ENCODE assay signal across 9 cellular contexts in the genomic region with DNA sequence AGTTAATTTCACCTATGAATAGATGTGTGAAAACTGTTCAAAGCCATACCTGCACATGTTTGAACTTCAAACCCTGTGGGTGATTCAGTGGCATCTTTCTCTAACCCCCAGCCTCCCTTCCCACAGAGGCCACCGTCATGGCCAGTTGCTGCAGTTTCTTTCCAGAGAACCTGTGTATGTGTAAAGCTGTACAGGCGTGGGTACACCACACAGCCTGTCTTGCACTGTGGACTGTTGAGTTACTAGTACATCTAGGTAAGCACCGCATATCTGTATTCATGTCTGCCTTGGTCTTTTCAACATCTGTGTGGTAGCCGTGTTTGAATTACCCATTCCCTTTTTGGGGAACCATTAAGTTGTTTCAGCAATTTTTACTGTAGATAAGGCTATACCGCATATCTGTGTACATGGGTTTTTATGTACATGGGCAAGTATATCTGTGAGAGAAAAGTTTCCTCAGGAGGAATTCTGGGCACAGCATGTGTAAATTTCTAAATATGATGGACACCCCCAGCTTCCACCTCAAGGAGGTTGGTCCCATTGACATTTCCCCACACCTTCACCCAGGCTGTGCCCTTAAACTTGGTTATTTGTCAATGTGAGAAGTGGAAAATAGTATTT. TPM values are rescaled to one million over a fixed set of nuclear protein-coding genes. Genes with fewer than 3 reads are reported as not detected.
A peak's percentile ranks its signal among the peaks of the same experiment; 100 is the strongest.
DNase-seq lines count a peak whose midpoint lies in the region; ATAC-seq and TF ChIP-seq lines count a peak whose summit lies in the region.
"Had no signal": no experiment of that assay in that cellular context is flagged by ENCODE, and none has a peak within 500 bp of the region (broad histone marks: within the 10 kb centered on the region; RNA-seq: fewer than 3 reads in every experiment).

No MANE protein-coding gene starts in this region.

- no peaks in the 10 kb centered on the region for H3K9me3 ChIP-seq in BLaER1
- H3K9me3 ChIP-seq in Panc1 (ENCODE audit: control insufficient read depth, insufficient read depth, low read depth, low read length), result no peaks in the 10 kb centered on the region

- TF ChIP-seq CTCF in Panc1 (IDR thresholded peaks at IDR 0.05), result no peak

- intact Hi-C loops in Panc1 (cut with micrococcal nuclease; ENCODE audit: unreplicated experiment), result no loop called here

- peaks cover 20% of the 10 kb centered on the region for H3K36me3 Mint-ChIP-seq in natural killer cell treated with Interleukin-12 subunit alpha and Interleukin-12 subunit beta and Interleukin-15 and Interleukin-18, amount 100 ng/mL, for 72 hours

- H3K9me3 Mint-ChIP-seq in natural killer cell treated with Interleukin-12 subunit alpha and Interleukin-12 subunit beta and Interleukin-15 and Interleukin-18, amount 100 ng/mL, for 72 hours, result no peaks in the 10 kb centered on the region

- H3K27me3 ChIP-seq in BLaER1, result no peaks in the 10 kb centered on the region
- no peaks in the 10 kb centered on the region for H3K27me3 ChIP-seq in Panc1 (ENCODE audit: control insufficient read depth, insufficient read depth, low read length)

- CTCF ChIA-PET in Panc1 (lab: Charles Lee), result interaction anchor here (1.2 kb wide), 1 partner anchor 20 kb away, joined by 5 read pairs; no protein-coding TSS in a partner anchor

- H3K4me1 ChIP-seq in BLaER1 (peaks cover 90% of the 10 kb centered on the region), Panc1 (ENCODE audit: control insufficient read depth, insufficient read depth, low read length) (peaks cover 98% of the 10 kb centered on the region)

- peaks cover 69 to 79% of the 10 kb centered on the region in 2 donors for H3K4me1 Mint-ChIP-seq in natural killer cell treated with Interleukin-12 subunit alpha and Interleukin-12 subunit beta and Interleukin-15 and Interleukin-18, amount 100 ng/mL, for 72 hours (ENCODE audit: low read depth in 2 of 2)

- no TSS peak for BruUV-seq in Panc1 (replicated peaks; lab: Mats Ljungman, UMichigan)

- peaks cover 46% of the 10 kb centered on the region for H3K36me3 ChIP-seq in BLaER1
- H3K36me3 ChIP-seq in Panc1 (ENCODE audit: control insufficient read depth, insufficient read depth, low read length), result peaks cover 8% of the 10 kb centered on the region

- H3K4me2 ChIP-seq in BLaER1, result no peak overlapping the region

- in situ Hi-C loops in Panc1 (cut with HindIII; ENCODE audit: low pct_unique_long_range_greater_than_20kb, low sequenced_read_pairs), result no loop called here

- ATAC-seq in Panc1, result peak; percentile 26
- peak in 1 of 2 donors; percentile 30 for ATAC-seq in natural killer cell treated with Interleukin-12 subunit alpha and Interleukin-12 subunit beta and Interleukin-15 and Interleukin-18, amount 100 ng/mL, for 72 hours

- no peaks in the 10 kb centered on the region for H3K27me3 Mint-ChIP-seq in natural killer cell treated with Interleukin-12 subunit alpha and Interleukin-12 subunit beta and Interleukin-15 and Interleukin-18, amount 100 ng/mL, for 72 hours

- peak overlapping the region; percentile 46 to 77 for H3K27ac Mint-ChIP-seq in natural killer cell treated with Interleukin-12 subunit alpha and Interleukin-12 subunit beta and Interleukin-15 and Interleukin-18, amount 100 ng/mL, for 72 hours

- H4K20me1 ChIP-seq in BLaER1, result peaks cover 98% of the 10 kb centered on the region

- no peak overlapping the region for H3K9ac ChIP-seq in BLaER1

- H3K27ac ChIP-seq in BLaER1 (peak overlapping the region; percentile 4; the same call in 1 of the 2 replicates), Panc1 (ENCODE audit: low read length) (peak overlapping the region; percentile 78), epithelial cell of prostate (peak overlapping the region; percentile 100)

- POLR2A ChIA-PET in Panc1 (lab: Charles Lee), result interaction anchor here (0.6 to 1.5 kb wide), 6 partner anchors 11 to 62 kb away, joined by 3 to 12 read pairs (median 5); partner anchors contain the start of genes MALAT1 and NEAT1

- H3K4me3 ChIP-seq in BLaER1 (no peak overlapping the region), Panc1 (ENCODE audit: low read depth in 2 of 2, low read length in 2 of 2) (peak overlapping the region in 1 of 2 experiments; percentile 15; a peak in 2 of 4 replicates)

- DNase-seq in Panc1 (ENCODE audit: low read depth, low spot score), result no peak
- no peak for DNase-seq in epithelial cell of prostate (ENCODE audit: low read depth, low spot score)
- no peak for DNase-seq in natural killer cell treated with Interleukin-12 subunit alpha and Interleukin-12 subunit beta and Interleukin-15 and Interleukin-18, amount 100 ng/mL, for 72 hours (ENCODE audit: low spot score)
- no peak for DNase-seq in DMS 273 (lab: John Stamatoyannopoulos, UW; ENCODE audit: unreplicated experiment)
- no peak for DNase-seq in medulla oblongata (ENCODE audit: extremely low spot score)
- no peak for DNase-seq in HuH-7 (ENCODE audit: low spot score)
- DNase-seq in 8988T, result no peak
- DNase-seq: NCI-H1417 had no signal

- H3K4me3 Mint-ChIP-seq in natural killer cell treated with Interleukin-12 subunit alpha and Interleukin-12 subunit beta and Interleukin-15 and Interleukin-18, amount 100 ng/mL, for 72 hours, result no peak overlapping the region

RNA-seq across cellular contexts. Expression of gene NEAT1, which starts 13.9 kb away (rescaled TPM):
- 731 TPM for total RNA-seq in Panc1 (2021; ENCODE audit: unreplicated experiment)
- polyA plus RNA-seq in Panc1 (2012; ENCODE audit: insufficient read length), result 190 TPM
- 100 to 1,000 TPM; 432 to 571 TPM for total RNA-seq in natural killer cell treated with Interleukin-12 subunit alpha and Interleukin-12 subunit beta and Interleukin-15 and Interleukin-18, amount 100 ng/mL, for 72 hours

RNA-seq across cellular contexts. Expression of gene FRMD8, which starts 50.1 kb away (rescaled TPM):
- 85.8 TPM for total RNA-seq in Panc1 (2021; ENCODE audit: unreplicated experiment)
- polyA plus RNA-seq in Panc1 (2012; ENCODE audit: insufficient read length), result 76.7 TPM
- total RNA-seq in natural killer cell treated with Interleukin-12 subunit alpha and Interleukin-12 subunit beta and Interleukin-15 and Interleukin-18, amount 100 ng/mL, for 72 hours, result 10 to 100 TPM; 50.5 to 68.4 TPM

RNA-seq across cellular contexts. Expression of gene SLC25A45, which starts 54.1 kb away (rescaled TPM):
- total RNA-seq in Panc1 (2021; ENCODE audit: unreplicated experiment), result 9.8 TPM
- 5.9 TPM for polyA plus RNA-seq in Panc1 (2012; ENCODE audit: insufficient read length)
- 10 to 100 TPM; 10.8 to 12.6 TPM for total RNA-seq in natural killer cell treated with Interleukin-12 subunit alpha and Interleukin-12 subunit beta and Interleukin-15 and Interleukin-18, amount 100 ng/mL, for 72 hours

Comparison
In these comparisons a context has a peak if more than half of its experiments do, and no peak if none do; other contexts are left out.
1. H3K27ac ChIP-seq: peak in every context shown above with its lines; median percentile 100 in epithelial cell of prostate; 78 in Panc1; 4 in BLaER1.